10 cellular contexts compared by ENCODE assay signal in the genomic region with DNA sequence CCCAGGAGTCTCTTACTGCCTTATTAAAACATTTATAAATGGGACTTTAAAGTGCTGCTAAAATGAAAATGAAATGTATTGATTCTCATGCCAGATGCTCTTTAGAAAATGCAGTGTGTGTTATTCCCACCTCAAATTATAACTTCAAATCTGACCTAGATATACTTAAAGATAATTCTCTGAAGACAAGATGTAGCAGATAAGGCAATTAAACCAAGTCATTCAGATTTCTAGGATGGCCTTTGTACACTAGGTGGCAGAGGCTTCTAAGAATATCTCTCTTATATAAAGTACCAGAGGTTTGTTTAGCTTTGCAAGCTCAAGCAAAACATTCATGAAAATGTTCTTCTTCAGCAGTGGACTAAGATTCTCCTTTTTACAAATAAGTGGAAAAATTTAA. TPM values are rescaled to one million over a fixed set of nuclear protein-coding genes. Genes with fewer than 3 reads are reported as not detected.
DNase-seq lines count a peak whose midpoint lies in the region; ATAC-seq, FAIRE-seq and TF ChIP-seq lines count a peak whose summit lies in the region.
"Had no signal": no experiment of that assay in that cellular context is flagged by ENCODE, and none has a peak within 500 bp of the region (broad histone marks: within the 10 kb centered on the region; RNA-seq: fewer than 3 reads in every experiment).

No MANE protein-coding gene starts in this region.

- H3K4me1 ChIP-seq in osteoblast (ENCODE audit: insufficient read depth, low read length), result no peaks in the 10 kb centered on the region

- H3K27me3 ChIP-seq in bronchial epithelial cell (ENCODE audit: control insufficient read depth, insufficient read depth, low read length) (peaks cover 6% of the 10 kb centered on the region), osteoblast (ENCODE audit: insufficient read depth, low read length) (peaks cover 68% of the 10 kb centered on the region)

- H4K20me1 ChIP-seq in osteoblast (ENCODE audit: insufficient read depth, low read length), result no peaks in the 10 kb centered on the region

- H3K4me3 ChIP-seq in bronchial epithelial cell (ENCODE audit: low read depth, low read length), result no peak overlapping the region
- no peak overlapping the region for H3K4me3 ChIP-seq in osteoblast (ENCODE audit: insufficient read depth, low read length)

- no peak overlapping the region for H3K4me2 ChIP-seq in osteoblast (ENCODE audit: insufficient read depth, low read length)

- H3K36me3 ChIP-seq in bronchial epithelial cell (ENCODE audit: control insufficient read depth, insufficient read depth, low read length) (no peaks in the 10 kb centered on the region), osteoblast (ENCODE audit: insufficient read depth, low read length) (no peaks in the 10 kb centered on the region)

- no peak overlapping the region for H3K27ac ChIP-seq in osteoblast (ENCODE audit: low read depth, low read length)

- TF ChIP-seq CTCF in bronchial epithelial cell (IDR thresholded peaks at IDR 0.05; ENCODE audit: insufficient read depth, low read length, severe bottlenecking) (peak; percentile 44), osteoblast (IDR thresholded peaks at IDR 0.05; ENCODE audit: extremely low read depth, low read depth, low read length) (peak; percentile 44)

- H3K9me3 ChIP-seq in osteoblast (ENCODE audit: low read depth, low read length), result no peaks in the 10 kb centered on the region

- H3K79me2 ChIP-seq in osteoblast (ENCODE audit: insufficient read depth, low read length), result no peaks in the 10 kb centered on the region

- no peak for FAIRE-seq in bronchial epithelial cell (lab: Jason Lieb, UNC)

- peak; percentile 7 for DNase-seq in SKM-1 treated with dmso at 0.1 percent for 144 hours (lab: John Stamatoyannopoulos, UW; ENCODE audit: unreplicated experiment)
- no peak for DNase-seq in SKM-1 (lab: John Stamatoyannopoulos, UW; ENCODE audit: unreplicated experiment)
- peak; percentile 18 for DNase-seq in M059J (ENCODE audit: low read depth)
- peak; percentile 35 for DNase-seq in bronchial epithelial cell (ENCODE audit: low read depth)
- no peak for DNase-seq in osteoblast (ENCODE audit: insufficient read length, low spot score, missing footprints)
- DNase-seq in NCI-H2107 treated with DMSO at 0.1 percent for 48 hours (lab: John Stamatoyannopoulos, UW; ENCODE audit: unreplicated experiment), result no peak
- DNase-seq: activated gamma-delta T cell, Calu3 had no signal

- no peak overlapping the region for H2AFZ ChIP-seq in osteoblast (ENCODE audit: low read length)

- no peak for ATAC-seq in HG02938 (IDR thresholded peaks at IDR 0.05; ENCODE audit: unreplicated experiment)
- ATAC-seq in HG03442 (IDR thresholded peaks at IDR 0.05; ENCODE audit: unreplicated experiment), result no peak

RNA-seq across cellular contexts. Expression of gene GOLGA8B, which starts 26.9 kb away (rescaled TPM):
- total RNA-seq in M059J (2014; rRNA removed; shearing (Covaris generic)), result 3.3 and 9.0 TPM in 2 replicates
- 31.2 and 48.7 TPM in 2 replicates for total RNA-seq in bronchial epithelial cell
- total RNA-seq in osteoblast, result 35.9 and 57.2 TPM in 2 replicates

Comparison
In these comparisons a context has a peak if more than half of its experiments do, and no peak if none do; other contexts are left out.
1. DNase-seq: peak in SKM-1 treated with dmso at 0.1 percent for 144 hours (single experiment), M059J (single experiment) and bronchial epithelial cell (single experiment); none in SKM-1 (single experiment), osteoblast (single experiment) and NCI-H2107 treated with DMSO at 0.1 percent for 48 hours (single experiment).